In the genomic region with DNA sequence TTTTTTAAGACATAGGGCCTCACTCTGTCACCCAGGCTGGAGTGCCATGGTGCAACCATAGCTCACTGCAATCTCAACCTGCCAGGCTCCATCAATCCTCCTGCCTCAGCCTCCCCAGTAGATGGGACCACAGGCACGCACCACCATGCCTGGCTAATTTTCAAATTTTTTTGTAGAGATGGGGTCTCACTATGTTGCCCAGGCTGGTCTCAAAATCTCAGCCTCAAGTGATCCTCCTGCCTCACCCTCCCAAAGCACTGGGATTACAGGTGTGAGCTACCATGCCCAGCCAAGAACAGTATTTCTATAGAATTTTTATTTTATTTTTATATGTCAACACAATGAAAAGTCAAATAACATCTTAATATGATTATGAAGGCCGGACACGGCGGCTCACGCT, we compare ENCODE assay signal across 26 cellular contexts. TPM values are rescaled to one million over a fixed set of nuclear protein-coding genes. Genes with fewer than 3 reads are reported as not detected.
"Had no signal": no experiment of that assay in that cellular context is flagged by ENCODE, and none has a peak within 500 bp of the region (broad histone marks: within the 10 kb centered on the region; RNA-seq: fewer than 3 reads in every experiment).

No MANE protein-coding gene starts in this region.

- H3K27me3 Mint-ChIP-seq: activated B cell treated with CpG ODN at 0.5 μM for 24 hours; activated CD4-positive, alpha-beta T cell treated with anti-CD3 and anti-CD28 coated beads, Interleukin-2, amount 10 ng/mL, durations not matched to agents 24 days and 14 days; brain had no signal

- DNase-seq: activated B cell treated with CpG ODN at 0.5 μM for 24 hours; activated CD4-positive, alpha-beta T cell treated with anti-CD3 and anti-CD28 coated beads for 1 hour; activated CD4-positive, alpha-beta T cell treated with anti-CD3 and anti-CD28 coated beads, Interleukin-2, amount 10 ng/mL, durations not matched to agents 24 days and 14 days; activated CD4-positive, alpha-beta T cell treated with anti-CD3 and anti-CD28 coated beads, Interleukin-2, amount 50 U/mL, for 48 hours; activated gamma-delta T cell treated with Interleukin-2 at 50 U/mL for 16 hours; activated naive CD4-positive, alpha-beta T cell treated with anti-CD3 and anti-CD28 coated beads, Interleukin-2, amount 50 U/mL, for 16 hours; activated T-cell treated with anti-CD3 and anti-CD28 coated beads for 4 hours; activated T-cell treated with anti-CD3 and anti-CD28 coated beads, Interleukin-2, amount 50 U/mL, for 72 hours; amygdala; cerebellar nuclear complex; Karpas-422; MM.1S; NCI-H1105; NCI-H1436; NCI-H1694 treated with DMSO at 0.1 percent for 48 hours; NCI-H2029 treated with DMSO at 0.1 percent for 48 hours; NCI-H510A treated with DMSO at 0.1 percent for 48 hours; NCI-H69; PC-3; SHP77 treated with DMSO at 0.1 percent for 48 hours; T-helper 9 cell had no signal

- H3K9me3 Mint-ChIP-seq: activated B cell treated with CpG ODN at 0.5 μM for 24 hours; activated CD4-positive, alpha-beta T cell treated with anti-CD3 and anti-CD28 coated beads, Interleukin-2, amount 10 ng/mL, durations not matched to agents 24 days and 14 days; activated T-cell treated with anti-CD3 and anti-CD28 coated beads, Interleukin-2, amount 50 U/mL, for 72 hours; activated T-helper 2 cell treated with anti-CD3 and anti-CD28 coated beads, Interferon-gamma antibody, Interleukin-2, Interleukin-4, amounts not matched to agents 10 μg/mL and 5 μg/mL and 100 μg/mL, durations not matched to agents 14 hours and 24 hours and 36 hours; T-helper 1 cell treated with Interleukin-12 subunit alpha and Interleukin-12 subunit beta and Interleukin-4 antibody, amounts not matched to agents 30 μg/mL and 1 μg/mL, for 36 hours had no signal

- ATAC-seq: activated T-cell treated with anti-CD3 and anti-CD28 coated beads, Interleukin-2, amount 50 U/mL, for 72 hours; PC-3 had no signal

- H3K27ac Mint-ChIP-seq: activated B cell treated with CpG ODN at 0.5 μM for 24 hours; activated T-cell treated with anti-CD3 and anti-CD28 coated beads, Interleukin-2, amount 50 U/mL, for 72 hours; activated T-helper 2 cell treated with anti-CD3 and anti-CD28 coated beads, Interferon-gamma antibody, Interleukin-2, Interleukin-4, amounts not matched to agents 10 μg/mL and 5 μg/mL and 100 μg/mL, durations not matched to agents 14 hours and 24 hours and 36 hours; T-helper 1 cell treated with Interleukin-12 subunit alpha and Interleukin-12 subunit beta and Interleukin-4 antibody, amounts not matched to agents 30 μg/mL and 1 μg/mL, for 36 hours had no signal

- H3K4me3 Mint-ChIP-seq: activated B cell treated with CpG ODN at 0.5 μM for 24 hours; activated CD4-positive, alpha-beta T cell treated with anti-CD3 and anti-CD28 coated beads, Interleukin-2, amount 10 ng/mL, durations not matched to agents 24 days and 14 days; activated T-cell treated with anti-CD3 and anti-CD28 coated beads, Interleukin-2, amount 50 U/mL, for 72 hours; T-helper 1 cell treated with Interleukin-12 subunit alpha and Interleukin-12 subunit beta and Interleukin-4 antibody, amounts not matched to agents 30 μg/mL and 1 μg/mL, for 36 hours had no signal

- H3K27me3 ChIP-seq: cardiac muscle cell had no signal

- H3K4me3 ChIP-seq: cardiac muscle cell had no signal

RNA-seq across cellular contexts. Expression of a gene that starts 35.1 kb away (rescaled TPM):
- total RNA-seq: activated CD4-positive, alpha-beta T cell treated with anti-CD3 and anti-CD28 coated beads, Interleukin-2, amount 10 ng/mL, durations not matched to agents 24 days and 14 days had no signal

RNA-seq across cellular contexts. Expression of a gene that starts 39.1 kb away (rescaled TPM):
- total RNA-seq: SK-MEL-5 had no signal
